9 cellular contexts compared by ENCODE assay signal in the genomic region with DNA sequence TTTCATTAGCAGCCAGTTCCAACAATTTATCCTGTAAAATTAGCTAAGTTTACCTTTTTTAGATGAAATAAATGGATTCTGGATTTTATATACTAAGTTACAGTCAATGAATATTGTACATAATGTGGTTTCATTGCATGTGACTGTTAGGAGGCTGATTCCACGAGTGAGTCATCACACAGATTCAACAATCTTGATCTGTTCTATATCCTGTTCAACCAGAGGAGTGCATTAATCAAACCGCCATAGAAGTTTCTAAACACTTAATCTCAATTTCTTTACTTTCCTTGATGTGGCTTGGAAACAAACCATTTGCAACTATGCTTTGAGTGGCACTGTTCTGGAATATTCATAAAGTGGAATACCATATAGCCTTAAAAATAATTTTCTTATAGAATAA. TPM values are rescaled to one million over a fixed set of nuclear protein-coding genes. Genes with fewer than 3 reads are reported as not detected.
DNase-seq lines count a peak whose midpoint lies in the region; ATAC-seq, FAIRE-seq and TF ChIP-seq lines count a peak whose summit lies in the region.
"Had no signal": no experiment of that assay in that cellular context is flagged by ENCODE, and none has a peak within 500 bp of the region (broad histone marks: within the 10 kb centered on the region; RNA-seq: fewer than 3 reads in every experiment).

No MANE protein-coding gene starts in this region.

- WGBS in heart right ventricle, 2 donors = 62 to 65% methylated on average over 2 of the region's 2 CpGs
- WGBS in HepG2 (ENCODE audit: low lambda C conversion rate) = 98% methylated on average over 2 of the region's 2 CpGs

- no peaks in the 10 kb centered on the region for H3K27me3 ChIP-seq in heart right ventricle
- H3K27me3 ChIP-seq in HepG2 (ENCODE audit: control insufficient read depth in 1 of 2, insufficient read depth in 2 of 2, low read length in 2 of 2) = no peaks in the 10 kb centered on the region; a peak in 1 of 5 replicates

- POLR2A ChIA-PET in RWPE1 (lab: Yijun Ruan, JAX; ENCODE audit: low non-redundant PET) = no interaction called here
- POLR2A ChIA-PET in HepG2 (lab: Yijun Ruan, JAX) = no interaction called here

- TF ChIP-seq EP300 in HepG2 (IDR thresholded peaks at IDR 0.05; ENCODE audit: low read depth in 2 of 2, low read length in 2 of 2) (no peak), HepG2 (CRISPR knock-in tag; IDR thresholded peaks at IDR 0.05; ENCODE audit: borderline replicate concordance) (no peak)

- no peak overlapping the region for H2AFZ ChIP-seq in HepG2 (ENCODE audit: low read length)

- FAIRE-seq in urothelium cell line (lab: Jason Lieb, UNC) (no peak), HepG2 (lab: Jason Lieb, UNC) (no peak)

- TF ChIP-seq RAD21 in HepG2 (CRISPR knock-in tag; IDR thresholded peaks at IDR 0.05) = no peak

- no peak for TF ChIP-seq CTCF in heart right ventricle (IDR thresholded peaks at IDR 0.05)
- TF ChIP-seq CTCF in RWPE1 (conservative IDR thresholded peaks at IDR 0.05; ENCODE audit: low read depth) = no peak
- TF ChIP-seq CTCF in HepG2 (CRISPR knock-in tag; IDR thresholded peaks at IDR 0.05) = no peak

- intact Hi-C loops in Right ventricle myocardium superior (cut with DNase I) (no loop called here), heart right ventricle (cut with DNase I) (no loop called here), HepG2 (cut with micrococcal nuclease; ENCODE audit: unreplicated experiment) (no loop called here)

- no peaks in the 10 kb centered on the region for H4K20me1 ChIP-seq in HepG2 (ENCODE audit: insufficient read depth, low read length)

- in situ Hi-C loops in HepG2 (cut with HindIII; ENCODE audit: extremely low pct_ligation_motif_present, low pct_unique_long_range_greater_than_20kb) = no loop called here

- H3K9me3 ChIP-seq in heart right ventricle (no peaks in the 10 kb centered on the region), HepG2 (ENCODE audit: low read length) (no peaks in the 10 kb centered on the region)

- CTCF ChIA-PET in RWPE1 (lab: Yijun Ruan, JAX) = no interaction called here
- CTCF ChIA-PET in HepG2 (lab: Yijun Ruan, JAX; ENCODE audit: low intra/inter-chr PET ratio, low total read pairs) = no interaction called here

- H3K79me2 ChIP-seq in HepG2 (ENCODE audit: insufficient read depth, low read length) = no peaks in the 10 kb centered on the region

- no peak for DNase-seq in Right ventricle myocardium superior
- no peak for DNase-seq in heart right ventricle
- DNase-seq in RWPE1 (ENCODE audit: low spot score) = peak; percentile 75
- peak; percentile 43 for DNase-seq in fibroblast of gingiva (ENCODE audit: low read depth)
- peak; percentile 49 for DNase-seq in urothelium cell line (ENCODE audit: low spot score)
- DNase-seq in retina = no peak
- DNase-seq in ecto neural progenitor cell (ENCODE audit: low spot score) = no peak
- no peak for DNase-seq in HepG2 (ENCODE audit: low spot score)

- peak; percentile 15 for ATAC-seq in Right ventricle myocardium superior (ENCODE audit: poor library complexity)
- no peak for ATAC-seq in heart right ventricle
- no peak for ATAC-seq in HepG2

- no peak for TF ChIP-seq POLR2A in HepG2 (IDR thresholded peaks at IDR 0.05; ENCODE audit: insufficient read depth in 1 of 2, low read depth in 2 of 2, low read length in 2 of 2)

- H3K4me3 ChIP-seq in heart right ventricle = no peak overlapping the region
- no peak overlapping the region for H3K4me3 ChIP-seq in HepG2 (replicated peaks in 1 of 3; ENCODE audit: insufficient read depth in 1 of 3, low read depth in 2 of 3, low read length in 3 of 3)
- H3K4me3 ChIP-seq: SK-N-MC had no signal

- BruUV-seq in HepG2 (replicated peaks; lab: Mats Ljungman, UMichigan) = no TSS peak

- H3K36me3 ChIP-seq in heart right ventricle (peaks cover 0 to 29% (median 0%) of the 10 kb centered on the region in 9 donors), HepG2 (replicated peaks in 1 of 2; ENCODE audit: control insufficient read depth in 1 of 2, insufficient read depth in 2 of 2, low read length in 2 of 2) (no peaks in the 10 kb centered on the region)

- no peak overlapping the region for H3K27ac ChIP-seq in heart right ventricle
- H3K27ac ChIP-seq in RWPE1 = no peak overlapping the region
- no peak overlapping the region for H3K27ac ChIP-seq in HepG2 (ENCODE audit: extremely low read length, insufficient read depth, low read length)

- peaks cover 0 to 40% (median 7%) of the 10 kb centered on the region in 9 donors for H3K4me1 ChIP-seq in heart right ventricle
- H3K4me1 ChIP-seq in HepG2 (ENCODE audit: insufficient read depth, low read length) = no peaks in the 10 kb centered on the region

- no peak overlapping the region for H3K9ac ChIP-seq in HepG2 (ENCODE audit: insufficient read depth, low read depth, low read length)

- no peak overlapping the region for H3K4me2 ChIP-seq in HepG2 (ENCODE audit: low read depth, low read length)

TF ChIP-seq in HepG2, 621 proteins besides CTCF, POLR2A, EP300 and RAD21:
- TF ChIP-seq ZNF350 (CRISPR knock-in tag; IDR thresholded peaks at IDR 0.05; ENCODE audit: borderline replicate concordance, low read depth) = no peak
- TF ChIP-seq, protein P1, sequence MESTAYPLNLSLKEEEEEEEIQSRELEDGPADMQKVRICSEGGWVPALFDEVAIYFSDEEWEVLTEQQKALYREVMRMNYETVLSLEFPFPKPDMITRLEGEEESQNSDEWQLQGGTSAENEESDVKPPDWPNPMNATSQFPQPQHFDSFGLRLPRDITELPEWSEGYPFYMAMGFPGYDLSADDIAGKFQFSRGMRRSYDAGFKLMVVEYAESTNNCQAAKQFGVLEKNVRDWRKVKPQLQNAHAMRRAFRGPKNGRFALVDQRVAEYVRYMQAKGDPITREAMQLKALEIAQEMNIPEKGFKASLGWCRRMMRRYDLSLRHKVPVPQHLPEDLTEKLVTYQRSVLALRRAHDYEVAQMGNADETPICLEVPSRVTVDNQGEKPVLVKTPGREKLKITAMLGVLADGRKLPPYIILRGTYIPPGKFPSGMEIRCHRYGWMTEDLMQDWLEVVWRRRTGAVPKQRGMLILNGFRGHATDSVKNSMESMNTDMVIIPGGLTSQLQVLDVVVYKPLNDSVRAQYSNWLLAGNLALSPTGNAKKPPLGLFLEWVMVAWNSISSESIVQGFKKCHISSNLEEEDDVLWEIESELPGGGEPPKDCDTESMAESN (CRISPR knock-in tag; conservative IDR thresholded peaks at IDR 0.05) = no peak
- TF ChIP-seq XRCC5 (optimal IDR thresholded peaks at IDR 0.05; ENCODE audit: low read length) = no peak
- TF ChIP-seq HMGA1 (CRISPR knock-in tag; conservative IDR thresholded peaks at IDR 0.05) = no peak
- no peak for TF ChIP-seq ZNF253 (CRISPR knock-in tag; IDR thresholded peaks at IDR 0.05; ENCODE audit: borderline replicate concordance)

RNA-seq across cellular contexts. Expression of gene DNAJC13, which starts 15.3 kb away (rescaled TPM):
- total RNA-seq in Right ventricle myocardium superior (25.7 TPM), heart right ventricle (10 to 100 TPM; 26.7 to 40.5 (median 34.0) TPM), HepG2 (2016; rRNA removed; fragmentation: Illumina TruSeq; extraction: Trizol) (26.2 and 37.5 TPM in 2 replicates)
- polyA plus RNA-seq in heart right ventricle (1 to 10 TPM; 6.3 to 8.9 TPM), HepG2 (2011; rRNA removed) (7.6 and 9.1 TPM in 2 replicates)
- 3.7 and 4.5 TPM in 2 replicates for total RNA-seq in HepG2 (2016; cell fraction: cytosol; rRNA removed; fragmentation: Illumina TruSeq; extraction: Trizol; ENCODE audit: low read depth)
- total RNA-seq in HepG2 (2016; cell fraction: insoluble cytoplasmic fraction; rRNA removed; fragmentation: Illumina TruSeq; extraction: Trizol) = 25.0 and 35.2 TPM in 2 replicates
- total RNA-seq in HepG2 (2016; cell fraction: membrane; rRNA removed; fragmentation: Illumina TruSeq; extraction: Trizol) = 9.6 and 10.3 TPM in 2 replicates
- 34.1 and 42.6 TPM in 2 replicates for total RNA-seq in HepG2 (2016; cell fraction: nucleus; rRNA removed; fragmentation: Illumina TruSeq; extraction: Trizol)
- polyA plus RNA-seq in HepG2 (2011; cell fraction: cytosol; rRNA removed) = 4.1 and 5.3 TPM in 2 replicates
- polyA plus RNA-seq in HepG2 (2011; cell fraction: nucleus; rRNA removed) = 11.6 and 12.8 TPM in 2 replicates
- polyA plus RNA-seq in HepG2 (2012) = 6.9 and 9.3 TPM in 2 replicates
- polyA plus RNA-seq in HepG2 (2016; cell fraction: cytosol; fragmentation: Illumina TruSeq; extraction: Trizol; ENCODE audit: low read depth) = 1.3 and 1.4 TPM in 2 replicates
- polyA plus RNA-seq in HepG2 (2016; cell fraction: insoluble cytoplasmic fraction; fragmentation: Illumina TruSeq; extraction: Trizol; ENCODE audit: low read depth) = 25.2 and 28.2 TPM in 2 replicates
- 4.6 and 4.8 TPM in 2 replicates for polyA plus RNA-seq in HepG2 (2016; cell fraction: membrane; fragmentation: Illumina TruSeq; extraction: Trizol; ENCODE audit: low read depth)
- polyA plus RNA-seq in HepG2 (2016; cell fraction: nucleus; fragmentation: Illumina TruSeq; extraction: Trizol; ENCODE audit: insufficient read depth, low read depth) = 18.3 and 22.7 TPM in 2 replicates
- 10.6 and 24.2 TPM in 2 replicates for polyA minus RNA-seq in HepG2 (2011; rRNA and poly(A)+ RNA removed; ENCODE audit: low replicate concordance)
- polyA minus RNA-seq in HepG2 (2011; cell fraction: cytosol; rRNA and poly(A)+ RNA removed) = 15.5 and 18.0 TPM in 2 replicates
- polyA minus RNA-seq in HepG2 (2011; cell fraction: nucleus; rRNA and poly(A)+ RNA removed) = 70.9 and 81.6 TPM in 2 replicates

Comparison
In these comparisons a context has a peak if more than half of its experiments do, and no peak if none do; other contexts are left out.
1. DNase-seq: peak in RWPE1 (single experiment), fibroblast of gingiva (single experiment) and urothelium cell line (single experiment); none in Right ventricle myocardium superior (single experiment), heart right ventricle (0 of 2), retina (single experiment), ecto neural progenitor cell (single experiment) and HepG2 (single experiment).